In the genomic region with DNA sequence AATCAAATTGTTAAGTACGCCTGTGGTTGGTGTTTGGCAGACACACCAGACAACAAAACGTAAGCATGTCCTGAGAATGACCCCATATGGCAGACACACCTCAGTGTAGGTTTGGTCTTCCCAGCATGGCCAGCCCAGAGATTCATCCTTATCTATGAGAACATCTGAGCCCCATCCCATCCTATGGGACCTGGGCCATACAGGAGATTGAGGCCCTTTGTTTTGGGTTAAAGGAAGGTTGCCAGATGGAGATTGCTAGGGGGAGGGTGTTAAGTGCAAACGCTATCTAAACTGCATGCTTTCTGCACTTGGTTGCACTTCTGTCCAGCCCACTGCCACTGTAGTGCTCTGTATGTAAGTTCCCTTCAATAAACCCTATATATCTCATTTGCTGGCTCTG, we compare ENCODE assay signal across 1 cellular context.
TF ChIP-seq lines count a peak whose summit lies in the region.

No MANE protein-coding gene starts in this region.

TF ChIP-seq in K562, 482 proteins besides CTCF, POLR2A, EP300 and RAD21 (continued from another document):
- peak; percentile 58 for TF ChIP-seq CTBP1 (IDR thresholded peaks at IDR 0.05; ENCODE audit: borderline replicate concordance)
